Comparison of ENCODE assay signal across 8 cellular contexts in genomic region chr2:23940976-23941605, GRCh38. TPM values are rescaled to one million over a fixed set of nuclear protein-coding genes. Genes with fewer than 3 reads are reported as not detected.
DNase-seq lines count a peak whose midpoint lies in the region; ATAC-seq and TF ChIP-seq lines count a peak whose summit lies in the region.

No MANE protein-coding gene starts in this region.

- no peaks in the 10 kb centered on the region for H3K27me3 ChIP-seq in naive thymus-derived CD4-positive, alpha-beta T cell (ENCODE audit: control insufficient read depth in 2 of 2, insufficient read depth in 2 of 2, low read length in 2 of 2)

- no peaks in the 10 kb centered on the region for H3K27me3 Mint-ChIP-seq in activated T-cell treated with anti-CD3 and anti-CD28 coated beads, Interleukin-2, amount 50 U/mL, for 4 hours (ENCODE audit: low read depth)
- peaks cover 0 to 15% (median 7%) of the 10 kb centered on the region in 5 donors for H3K27me3 Mint-ChIP-seq in naive thymus-derived CD4-positive, alpha-beta T cell

- ATAC-seq in activated T-cell treated with anti-CD3 and anti-CD28 coated beads, Interleukin-2, amount 50 U/mL, for 4 hours, result no peak
- ATAC-seq in naive thymus-derived CD4-positive, alpha-beta T cell, result no peak

- CTCF ChIA-PET in RWPE1 (lab: Yijun Ruan, JAX), result interaction anchor here (0.8 kb wide), 2 partner anchors 41 to 136 kb away, joined by 4 read pairs; no protein-coding TSS in a partner anchor
- CTCF ChIA-PET in naive thymus-derived CD4-positive, alpha-beta T cell (lab: Charles Lee), result interaction anchor here (1.6 to 3.0 kb wide), 2 partner anchors 14 to 15 kb away, joined by 8 to 24 read pairs; partner anchors contain the start of gene ATAD2B

- TF ChIP-seq CTCF in RWPE1 (conservative IDR thresholded peaks at IDR 0.05; ENCODE audit: low read depth), result no peak
- TF ChIP-seq CTCF in epithelial cell of esophagus (IDR thresholded peaks at IDR 0.05; ENCODE audit: insufficient read depth, low read depth, low read length, missing control alignments), result no peak

- POLR2A ChIA-PET in RWPE1 (lab: Yijun Ruan, JAX; ENCODE audit: low non-redundant PET), result interaction anchor here (2.7 kb wide), 1 partner anchor 14 kb away, joined by 36 read pairs; the partner anchor contains the start of gene ATAD2B
- POLR2A ChIA-PET in naive thymus-derived CD4-positive, alpha-beta T cell (lab: Charles Lee), result interaction anchor here (1.3 to 10.3 kb wide), 3 partner anchors 14 to 852 kb away, joined by 4 to 137 read pairs (median 5); partner anchors contain the start of genes ATAD2B, CENPO, PTRHD1 and SF3B6

- no peaks in the 10 kb centered on the region for H3K9me3 ChIP-seq in naive thymus-derived CD4-positive, alpha-beta T cell (ENCODE audit: control insufficient read depth in 2 of 3, low read length in 3 of 3)

- H3K27ac ChIP-seq in RWPE1, result peak overlapping the region; percentile 90
- peak overlapping the region; percentile 76 for H3K27ac ChIP-seq in naive thymus-derived CD4-positive, alpha-beta T cell (ENCODE audit: low read depth, low read length)

- peaks cover 6 to 14% of the 10 kb centered on the region in 2 donors for H3K4me1 ChIP-seq in naive thymus-derived CD4-positive, alpha-beta T cell (ENCODE audit: control insufficient read depth in 2 of 2, insufficient read depth in 2 of 2, low read length in 2 of 2)

- H3K4me3 ChIP-seq in epithelial cell of esophagus (ENCODE audit: low read length), result peak overlapping the region; percentile 70
- H3K4me3 ChIP-seq in naive thymus-derived CD4-positive, alpha-beta T cell (ENCODE audit: low read length), result peak overlapping the region; percentile 94

- peaks cover 24% of the 10 kb centered on the region for H3K4me1 Mint-ChIP-seq in activated T-cell treated with anti-CD3 and anti-CD28 coated beads, Interleukin-2, amount 50 U/mL, for 4 hours (ENCODE audit: low read depth)
- peaks cover 23 to 40% (median 34%) of the 10 kb centered on the region in 7 donors for H3K4me1 Mint-ChIP-seq in naive thymus-derived CD4-positive, alpha-beta T cell

- intact Hi-C loops in naive thymus-derived CD4-positive, alpha-beta T cell (cut with micrococcal nuclease), result loop anchor here (1.0 to 2.0 kb wide), 4 partner anchors 14 to 1732 kb away; partner anchors contain the start of genes ATAD2B (in 2 of the 2), SF3B6 (in 2 of the 2), WDCP (in 2 of the 2) and DTNB (in 1 of the 2)

- H3K4me3 Mint-ChIP-seq in activated T-cell treated with anti-CD3 and anti-CD28 coated beads, Interleukin-2, amount 50 U/mL, for 4 hours, result peak overlapping the region; percentile 88
- peak overlapping the region; percentile 85 to 97 (median 90) for H3K4me3 Mint-ChIP-seq in naive thymus-derived CD4-positive, alpha-beta T cell

- DNase-seq in activated T-cell treated with anti-CD3 and anti-CD28 coated beads, Interleukin-2, amount 50 U/mL, for 4 hours, result no peak
- DNase-seq in activated T-cell treated with anti-CD3 and anti-CD28 coated beads, Interleukin-2, amount 50 U/mL, for 1 hour, result no peak
- peak; percentile 16 for DNase-seq in RWPE1 (ENCODE audit: low spot score)
- peak; percentile 24 for DNase-seq in epithelial cell of esophagus (ENCODE audit: low read depth)
- peak in 4 of 9 donors; percentile 16 to 37 (median 22) for DNase-seq in naive thymus-derived CD4-positive, alpha-beta T cell
- DNase-seq in ecto neural progenitor cell (ENCODE audit: low spot score), result no peak
- DNase-seq in NCI-H187 treated with DMSO at 0.1 percent for 48 hours (lab: John Stamatoyannopoulos, UW), result no peak
- no peak for DNase-seq in HPDE6-E6E7 (ENCODE audit: extremely low spot score)

- H3K36me3 Mint-ChIP-seq in activated T-cell treated with anti-CD3 and anti-CD28 coated beads, Interleukin-2, amount 50 U/mL, for 4 hours (ENCODE audit: insufficient read depth), result no peaks in the 10 kb centered on the region
- peaks cover 0 to 11% (median 0%) of the 10 kb centered on the region in 5 donors for H3K36me3 Mint-ChIP-seq in naive thymus-derived CD4-positive, alpha-beta T cell

- no peaks in the 10 kb centered on the region for H3K9me3 Mint-ChIP-seq in activated T-cell treated with anti-CD3 and anti-CD28 coated beads, Interleukin-2, amount 50 U/mL, for 4 hours
- H3K9me3 Mint-ChIP-seq in naive thymus-derived CD4-positive, alpha-beta T cell, result peaks cover 0 to 1% (median 0%) of the 10 kb centered on the region in 11 donors

- H3K27ac Mint-ChIP-seq in naive thymus-derived CD4-positive, alpha-beta T cell, result peak overlapping the region; percentile 70 to 94 (median 86)

- H3K36me3 ChIP-seq in naive thymus-derived CD4-positive, alpha-beta T cell (ENCODE audit: control insufficient read depth in 2 of 3, insufficient read depth in 3 of 3, low read length in 3 of 3), result no peaks in the 10 kb centered on the region

RNA-seq across cellular contexts. Expression of gene UBXN2A, which starts 0.8 kb away (rescaled TPM):
- 10 to 100 TPM in 1 of 3 donors, 1 to 10 TPM in 2; 9.8 to 11.0 (median 9.9) TPM for total RNA-seq in activated T-cell treated with anti-CD3 and anti-CD28 coated beads, Interleukin-2, amount 50 U/mL, for 4 hours
- total RNA-seq in naive thymus-derived CD4-positive, alpha-beta T cell, result 10 to 100 TPM; 11.5 to 13.5 (median 12.4) TPM
- 1 to 10 TPM; 9.2 to 9.7 TPM for polyA plus RNA-seq in naive thymus-derived CD4-positive, alpha-beta T cell

RNA-seq across cellular contexts. Expression of gene ATAD2B, which starts 14.2 kb away (rescaled TPM):
- total RNA-seq in activated T-cell treated with anti-CD3 and anti-CD28 coated beads, Interleukin-2, amount 50 U/mL, for 4 hours, result 10 to 100 TPM; 12.5 to 15.4 (median 13.2) TPM
- total RNA-seq in naive thymus-derived CD4-positive, alpha-beta T cell, result 10 to 100 TPM; 31.8 to 55.8 (median 43.3) TPM
- polyA plus RNA-seq in naive thymus-derived CD4-positive, alpha-beta T cell, result 10 to 100 TPM; 10.2 to 13.0 TPM

Comparison
In these comparisons a context has a peak if more than half of its experiments do, and no peak if none do; other contexts are left out.
1. DNase-seq: peak in RWPE1 (single experiment) and epithelial cell of esophagus (single experiment); none in activated T-cell treated with anti-CD3 and anti-CD28 coated beads, Interleukin-2, amount 50 U/mL, for 4 hours (single experiment), activated T-cell treated with anti-CD3 and anti-CD28 coated beads, Interleukin-2, amount 50 U/mL, for 1 hour (single experiment), ecto neural progenitor cell (single experiment), NCI-H187 treated with DMSO at 0.1 percent for 48 hours (single experiment) and HPDE6-E6E7 (single experiment).